Comparison of ENCODE assay signal across 13 cellular contexts in genomic region chr1:209375681-209376360, GRCh38.
DNase-seq lines count a peak whose midpoint lies in the region; ATAC-seq and TF ChIP-seq lines count a peak whose summit lies in the region.
"Had no signal": no experiment of that assay in that cellular context is flagged by ENCODE, and none has a peak within 500 bp of the region (broad histone marks: within the 10 kb centered on the region; RNA-seq: fewer than 3 reads in every experiment).

No MANE protein-coding gene starts in this region.

- H3K79me2 ChIP-seq in GM23248 (ENCODE audit: insufficient read depth) (no peaks in the 10 kb centered on the region), trophoblast cell (ENCODE audit: control insufficient read depth, insufficient read depth, low read length, poor library complexity) (peaks cover 2% of the 10 kb centered on the region)

- ATAC-seq in RWPE2 (ENCODE audit: low read depth) (peak; percentile 70), left colon (no peak), psoas muscle (no peak), sciatic nerve (no peak)
- ATAC-seq: activated CD4-positive, CD25-positive, alpha-beta regulatory T cell treated with anti-CD3 and anti-CD28 coated beads, Interleukin-2, amount 50 U/mL, for 24 hours; gastrocnemius medialis had no signal

- no peak overlapping the region for H2AK5ac ChIP-seq in trophoblast cell (ENCODE audit: low read length)

- in situ Hi-C loops in GM23248 (cut with MboI), result no loop called here

- H3K14ac ChIP-seq in trophoblast cell (ENCODE audit: low read length), result no peak overlapping the region

- H4K12ac ChIP-seq in trophoblast cell (ENCODE audit: low read depth, low read length), result no peak overlapping the region

- H3K4me2 ChIP-seq in GM23248 (ENCODE audit: unreplicated experiment) (peak overlapping the region; percentile 76), trophoblast cell (ENCODE audit: low read length) (no peak overlapping the region)

- H3K27me3 ChIP-seq in GM23248 (replicated peaks; ENCODE audit: insufficient read depth), result no peaks in the 10 kb centered on the region
- no peaks in the 10 kb centered on the region for H3K27me3 ChIP-seq in RWPE2 (ENCODE audit: insufficient read depth, poor library complexity, severe bottlenecking)
- no peaks in the 10 kb centered on the region for H3K27me3 ChIP-seq in trophoblast cell (ENCODE audit: insufficient read depth, low read length)
- no peaks in the 10 kb centered on the region for H3K27me3 ChIP-seq in psoas muscle (ENCODE audit: insufficient read depth in 3 of 3, low read length in 2 of 3)
- H3K27me3 ChIP-seq: gastrocnemius medialis had no signal

- peaks cover 17% of the 10 kb centered on the region for H3K4me1 ChIP-seq in GM23248 (ENCODE audit: insufficient read depth)
- H3K4me1 ChIP-seq in RWPE2 (ENCODE audit: insufficient read depth, poor library complexity, severe bottlenecking), result peaks cover 25% of the 10 kb centered on the region
- H3K4me1 ChIP-seq in trophoblast cell (ENCODE audit: control insufficient read depth in 1 of 2, insufficient read depth in 2 of 2, low read length in 2 of 2), result peaks cover 3 to 5% of the 10 kb centered on the region in 2 experiments
- H3K4me1 ChIP-seq in psoas muscle, result no peaks in the 10 kb centered on the region
- H3K4me1 ChIP-seq: gastrocnemius medialis had no signal

- H3F3A ChIP-seq in GM23248 (ENCODE audit: insufficient read depth), result 0 out of 2 replicates have a peak, but pooled peaks cover 12% of the 10 kb centered on the region

- H4K20me1 ChIP-seq in GM23248 (ENCODE audit: insufficient read depth), result no peaks in the 10 kb centered on the region

- H4K8ac ChIP-seq in trophoblast cell (ENCODE audit: low read depth, low read length), result no peak overlapping the region

- peak overlapping the region; percentile 15; the same call in 1 of the 2 replicates for H3K27ac ChIP-seq in GM23248
- H3K27ac ChIP-seq in RWPE2 (ENCODE audit: poor library complexity, severe bottlenecking), result peak overlapping the region; percentile 83
- H3K27ac ChIP-seq in trophoblast cell (ENCODE audit: low read depth, low read length), result no peak overlapping the region
- H3K27ac ChIP-seq in psoas muscle, result no peak overlapping the region
- H3K27ac ChIP-seq: gastrocnemius medialis had no signal

- H3K9me2 ChIP-seq in GM23248 (ENCODE audit: insufficient read depth), result no peaks in the 10 kb centered on the region

- H3K9ac ChIP-seq in GM23248 (no peak overlapping the region), trophoblast cell (ENCODE audit: low read length) (no peak overlapping the region)

- no peaks in the 10 kb centered on the region for H3K36me3 ChIP-seq in GM23248 (ENCODE audit: low read depth)
- H3K36me3 ChIP-seq in RWPE2 (ENCODE audit: low read depth), result no peaks in the 10 kb centered on the region
- no peaks in the 10 kb centered on the region for H3K36me3 ChIP-seq in trophoblast cell (ENCODE audit: control insufficient read depth in 1 of 2, insufficient read depth in 2 of 2, low read length in 2 of 2)
- H3K36me3 ChIP-seq in psoas muscle (ENCODE audit: insufficient read depth in 1 of 2, low read depth in 1 of 2), result no peaks in the 10 kb centered on the region
- H3K36me3 ChIP-seq: gastrocnemius medialis had no signal

- H4K91ac ChIP-seq in trophoblast cell (ENCODE audit: low read depth, low read length), result no peak overlapping the region

- no peak overlapping the region for H3K4ac ChIP-seq in trophoblast cell (ENCODE audit: low read depth, low read length)

- intact Hi-C loops in left colon (cut with DNase I, micrococcal nuclease), result no loop called here
- intact Hi-C loops in psoas muscle (cut with DNase I), result no loop called here
- intact Hi-C loops in sciatic nerve (cut with DNase I), result no loop called here

- 85 to 86% methylated on average over 2 of the region's 2 CpGs for WGBS in GM23248 (ENCODE audit: low coverage in 1 of 2, low lambda C conversion rate in 2 of 2, missing lambda C conversion rate in 2 of 2), 2 experiments
- no CpG with 5 or more reads among the region's 2 CpGs for WGBS in trophoblast cell (ENCODE audit: extremely low coverage, insufficient coverage, insufficient read length)
- 70 to 77% (median 71%) methylated on average over 2 of the region's 2 CpGs for WGBS in psoas muscle, 3 donors

- H3K4me3 ChIP-seq in GM23248 (peak overlapping the region; percentile 5; the same call in 1 of the 2 replicates), RWPE2 (ENCODE audit: severe bottlenecking) (no peak overlapping the region), fibroblast of mammary gland (ENCODE audit: control insufficient read depth, low read depth, low read length) (no peak overlapping the region), trophoblast cell (ENCODE audit: low read depth, low read length) (no peak overlapping the region), psoas muscle (no peak overlapping the region)
- H3K4me3 ChIP-seq: gastrocnemius medialis had no signal

- H3K79me1 ChIP-seq in trophoblast cell (ENCODE audit: low read length), result peaks cover 18% of the 10 kb centered on the region

- H3K23ac ChIP-seq in trophoblast cell (ENCODE audit: low read length), result no peak overlapping the region

- H2AFZ ChIP-seq in GM23248, result 0 out of 2 replicates have a peak overlapping the region, but pooled peaks have one; percentile 25
- no peak overlapping the region for H2AFZ ChIP-seq in trophoblast cell (ENCODE audit: insufficient read depth, low read length, poor library complexity)

- H2BK5ac ChIP-seq in trophoblast cell (ENCODE audit: low read depth, low read length, poor library complexity), result no peak overlapping the region

- peak overlapping the region; percentile 42 for H2BK12ac ChIP-seq in trophoblast cell (ENCODE audit: low read length)

- H3K9me3 ChIP-seq in GM23248 (ENCODE audit: low read depth) (no peaks in the 10 kb centered on the region), RWPE2 (ENCODE audit: severe bottlenecking) (no peaks in the 10 kb centered on the region), trophoblast cell (ENCODE audit: insufficient read depth, low read depth, low read length) (no peaks in the 10 kb centered on the region), psoas muscle (no peaks in the 10 kb centered on the region)
- H3K9me3 ChIP-seq: gastrocnemius medialis had no signal

- DNase-seq in GM23248, result peak; percentile 52
- no peak for DNase-seq in RWPE2 (ENCODE audit: low spot score)
- peak; percentile 39 for DNase-seq in fibroblast of mammary gland (ENCODE audit: low read depth)
- peak in 1 of 2 donors; percentile 50 for DNase-seq in trophoblast cell
- DNase-seq in left colon, result no peak
- no peak for DNase-seq in psoas muscle
- DNase-seq in central memory CD4-positive, alpha-beta T cell, result no peak
- DNase-seq in sciatic nerve (ENCODE audit: low spot score), result no peak
- DNase-seq: CD4-positive, CD25-positive, alpha-beta regulatory T cell; gastrocnemius medialis; GDM1; islet precursor cell had no signal

- TF ChIP-seq CTCF in RWPE2 (IDR thresholded peaks at IDR 0.05; ENCODE audit: poor library complexity, severe bottlenecking), result no peak
- no peak for TF ChIP-seq CTCF in fibroblast of mammary gland (conservative IDR thresholded peaks at IDR 0.05; ENCODE audit: control insufficient read depth, insufficient read depth, low read depth, low read length)
- TF ChIP-seq CTCF in psoas muscle (IDR thresholded peaks at IDR 0.05), result no peak

- H3K18ac ChIP-seq in trophoblast cell (ENCODE audit: low read length), result no peak overlapping the region

- peak overlapping the region; percentile 60 for H2BK120ac ChIP-seq in trophoblast cell (ENCODE audit: insufficient read depth, low read length, poor library complexity)

Comparison
In these comparisons a context has a peak if more than half of its experiments do, and no peak if none do; other contexts are left out.
1. DNase-seq: peak in GM23248 (single experiment) and fibroblast of mammary gland (single experiment); none in RWPE2 (single experiment), left colon (0 of 2), psoas muscle (0 of 2), central memory CD4-positive, alpha-beta T cell (single experiment) and sciatic nerve (single experiment).
2. H3K27ac ChIP-seq: peak in GM23248 (single experiment) and RWPE2 (single experiment); none in trophoblast cell (single experiment) and psoas muscle (single experiment).